Comparison of ENCODE assay signal across 1 cellular context in genomic region chr5:38830521-38831051, GRCh38.
TF ChIP-seq lines count a peak whose summit lies in the region.

No MANE protein-coding gene starts in this region.

TF ChIP-seq in HepG2, 621 proteins besides CTCF, POLR2A, EP300 and RAD21 (continued from another document and continues in another):
- TF ChIP-seq THAP8 (CRISPR knock-in tag; IDR thresholded peaks at IDR 0.05; ENCODE audit: borderline replicate concordance), result no peak
- TF ChIP-seq ELF4 (CRISPR knock-in tag; IDR thresholded peaks at IDR 0.05; ENCODE audit: borderline replicate concordance), result no peak
- TF ChIP-seq ZFP41 (CRISPR knock-in tag; IDR thresholded peaks at IDR 0.05; ENCODE audit: borderline replicate concordance), result no peak
- no peak for TF ChIP-seq SNAPC5 (CRISPR knock-in tag; IDR thresholded peaks at IDR 0.05; ENCODE audit: borderline replicate concordance)
- no peak for TF ChIP-seq ZNF20 (CRISPR knock-in tag; IDR thresholded peaks at IDR 0.05)
- no peak for TF ChIP-seq POLR2AphosphoS5 (IDR thresholded peaks at IDR 0.05; ENCODE audit: low read depth, low read length)
- TF ChIP-seq ATF1 (CRISPR knock-in tag; IDR thresholded peaks at IDR 0.05), result no peak
- TF ChIP-seq ZNF3 (CRISPR knock-in tag; IDR thresholded peaks at IDR 0.05), result 0 out of 2 replicates have a peak, but pooled peaks have one; percentile 22
- no peak for TF ChIP-seq POGK (CRISPR knock-in tag; conservative IDR thresholded peaks at IDR 0.05)
- TF ChIP-seq AKNA (CRISPR knock-in tag; IDR thresholded peaks at IDR 0.05; ENCODE audit: borderline replicate concordance), result no peak
- TF ChIP-seq SATB2 (CRISPR knock-in tag; IDR thresholded peaks at IDR 0.05), result no peak
- TF ChIP-seq IRF1 (CRISPR knock-in tag; IDR thresholded peaks at IDR 0.05; ENCODE audit: low read depth), result no peak
- TF ChIP-seq FLYWCH1 (CRISPR knock-in tag; IDR thresholded peaks at IDR 0.05), result no peak
- TF ChIP-seq TMF1 (CRISPR knock-in tag; IDR thresholded peaks at IDR 0.05; ENCODE audit: low read depth), result no peak
- TF ChIP-seq SP2 (CRISPR knock-in tag; IDR thresholded peaks at IDR 0.05), result no peak
- TF ChIP-seq ZNF552 (CRISPR knock-in tag; IDR thresholded peaks at IDR 0.05; ENCODE audit: borderline replicate concordance), result no peak
- 0 out of 2 replicates have a peak, but pooled peaks have one; percentile 79 for TF ChIP-seq ZNF580 (CRISPR knock-in tag; IDR thresholded peaks at IDR 0.05; ENCODE audit: borderline replicate concordance, low read depth)
- TF ChIP-seq ZNF549 (CRISPR knock-in tag; IDR thresholded peaks at IDR 0.05), result no peak
- peak; percentile 75; the same call in 1 of the 2 replicates for TF ChIP-seq HMGXB3 (CRISPR knock-in tag; IDR thresholded peaks at IDR 0.05; ENCODE audit: borderline replicate concordance)
- no peak for TF ChIP-seq ZFP36 (IDR thresholded peaks at IDR 0.05; ENCODE audit: borderline replicate concordance, low read depth, low read length, partially characterized antibody)
- no peak for TF ChIP-seq MTA3 (CRISPR knock-in tag; IDR thresholded peaks at IDR 0.05)
- TF ChIP-seq MLXIP (CRISPR knock-in tag; IDR thresholded peaks at IDR 0.05; ENCODE audit: borderline replicate concordance), result no peak
- TF ChIP-seq ZNF503 (CRISPR knock-in tag; IDR thresholded peaks at IDR 0.05), result no peak
- TF ChIP-seq ZNF749 (CRISPR knock-in tag; IDR thresholded peaks at IDR 0.05; ENCODE audit: borderline replicate concordance), result no peak
